Comparison of ENCODE assay signal across 13 cellular contexts in the genomic region with DNA sequence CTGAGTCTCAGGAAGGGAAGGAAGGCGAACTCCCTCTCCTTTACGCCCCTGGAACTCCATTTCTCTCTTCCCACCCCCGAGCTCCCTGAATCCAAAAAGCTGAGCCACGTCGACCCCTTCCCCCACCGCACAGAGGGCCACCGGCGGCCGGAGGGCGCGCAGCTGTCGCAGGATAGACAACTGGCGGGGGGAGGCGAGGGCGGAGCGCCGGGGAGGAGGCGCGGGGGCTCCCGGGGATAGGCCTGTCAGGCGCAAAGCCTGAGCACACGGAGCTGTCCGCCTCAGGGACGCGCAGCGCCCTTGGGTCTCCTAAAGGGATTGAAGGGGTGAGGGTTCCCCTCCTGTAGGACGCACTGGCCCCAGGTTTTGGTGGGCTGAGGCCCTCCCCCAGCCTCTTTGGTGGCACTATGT. TPM values are rescaled to one million over a fixed set of nuclear protein-coding genes. Genes with fewer than 3 reads are reported as not detected.
DNase-seq lines count a peak whose midpoint lies in the region; ATAC-seq, FAIRE-seq and TF ChIP-seq lines count a peak whose summit lies in the region.
"Had no signal": no experiment of that assay in that cellular context is flagged by ENCODE, and none has a peak within 500 bp of the region (broad histone marks: within the 10 kb centered on the region; RNA-seq: fewer than 3 reads in every experiment).

No MANE protein-coding gene starts in this region.

- FAIRE-seq in H1 (lab: Jason Lieb, UNC) = no peak
- FAIRE-seq: G401.6 had no signal

- no peak overlapping the region for H2BK120ac ChIP-seq in H1 (replicated peaks; ENCODE audit: low read depth, low read length)

- no peak for TF ChIP-seq RAD21 in H1 (IDR thresholded peaks at IDR 0.05 in 1 of 2, conservative IDR thresholded peaks at IDR 0.05 in 1 of 2; ENCODE audit: low read depth in 2 of 2, low read length in 2 of 2)

- peaks cover 7% of the 10 kb centered on the region for H3K23me2 ChIP-seq in H1 (ENCODE audit: low read depth, low read length)

- H3K4ac ChIP-seq in H1 (replicated peaks; ENCODE audit: insufficient read length, low read depth, low read length) = no peak overlapping the region

- ATAC-seq in GM18861 (IDR thresholded peaks at IDR 0.05; ENCODE audit: unreplicated experiment) = no peak
- no peak for ATAC-seq in HG02759 (IDR thresholded peaks at IDR 0.05; ENCODE audit: unreplicated experiment)

- H3K4me3 ChIP-seq in BE2C (ENCODE audit: low read depth, low read length) = peak overlapping the region; percentile 41
- H3K4me3 ChIP-seq in H1 (ENCODE audit: extremely low read depth in 1 of 4, insufficient read depth in 2 of 4, low read depth in 3 of 4, low read length in 4 of 4) = peak overlapping the region; percentile 30 to 64 (median 40)
- H3K4me3 ChIP-seq: vagina had no signal

- H2BK20ac ChIP-seq in H1 (ENCODE audit: low read length) = no peak overlapping the region

- H3K36me3 ChIP-seq in BE2C = peaks cover 3% of the 10 kb centered on the region
- peaks cover 0 to under 1% (median 0%) of the 10 kb centered on the region in 4 experiments; a peak in 1 of 8 replicates for H3K36me3 ChIP-seq in H1 (ENCODE audit: control insufficient read depth in 2 of 4, insufficient read depth in 4 of 4, low read length in 3 of 4)
- H3K36me3 ChIP-seq: vagina had no signal

- no peaks in the 10 kb centered on the region for H3K79me2 ChIP-seq in H1 (ENCODE audit: control insufficient read depth in 1 of 2, insufficient read depth in 2 of 2, low read length in 2 of 2)

- H2BK12ac ChIP-seq in H1 (ENCODE audit: low read depth, low read length) = peak overlapping the region; percentile 75; the same call in 1 of the 2 replicates

- DNase-seq in BE2C (peak; percentile 81), NCI-H1694 treated with DMSO at 0.1 percent for 48 hours (lab: John Stamatoyannopoulos, UW) (peak; percentile 40), H1 (ENCODE audit: low read depth in 1 of 2, low spot score in 2 of 2) (peak in 1 of 2 experiments; percentile 79), left kidney (ENCODE audit: low read depth, low spot score) (peak; percentile 35), NCI-H774 (lab: John Stamatoyannopoulos, UW) (no peak)
- no peak for DNase-seq in effector CD4-positive, alpha-beta T cell
- DNase-seq: activated CD4-positive, alpha-beta T cell treated with anti-CD3 and anti-CD28 coated beads for 4 hours; naive B cell had no signal

- H4K91ac ChIP-seq in H1 (replicated peaks; ENCODE audit: insufficient read length, low read length) = no peak overlapping the region

- no peaks in the 10 kb centered on the region for H3K27me3 ChIP-seq in BE2C
- peaks cover 35 to 63% (median 58%) of the 10 kb centered on the region in 4 experiments for H3K27me3 ChIP-seq in H1 (replicated peaks in 1 of 4; ENCODE audit: control insufficient read depth in 3 of 4, extremely low read depth in 1 of 4, insufficient read depth in 3 of 4, low read length in 3 of 4)

- peak overlapping the region; percentile 66; the same call in 1 of the 2 replicates for H2AFZ ChIP-seq in H1 (ENCODE audit: low read length)

- no peak for TF ChIP-seq EP300 in H1 (IDR thresholded peaks at IDR 0.05; ENCODE audit: borderline replicate concordance in 1 of 2, low read depth in 2 of 2, low read length in 2 of 2)

- no peak overlapping the region for H4K5ac ChIP-seq in H1 (ENCODE audit: insufficient read length, low read depth, low read length)

- H2BK15ac ChIP-seq in H1 (ENCODE audit: low read length) = 0 out of 2 replicates have a peak overlapping the region, but pooled peaks have one; percentile 81

- peak overlapping the region; percentile 49; the same call in 1 of the 2 replicates for H2BK5ac ChIP-seq in H1 (ENCODE audit: low read depth, low read length)

- no peaks in the 10 kb centered on the region for H3K9me3 ChIP-seq in BE2C
- no peaks in the 10 kb centered on the region for H3K9me3 ChIP-seq in H1 (ENCODE audit: insufficient read depth in 2 of 2, low read depth in 1 of 2, low read length in 1 of 2)
- H3K9me3 ChIP-seq: vagina had no signal

- H4K20me1 ChIP-seq in H1 (replicated peaks in 1 of 2; ENCODE audit: control insufficient read depth in 1 of 2, insufficient read depth in 2 of 2, low read length in 2 of 2) = peaks cover 0 to 5% of the 10 kb centered on the region in 2 experiments

- no peak overlapping the region for H3K27ac ChIP-seq in H1 (ENCODE audit: low read depth, low read length)
- H3K27ac ChIP-seq: epithelial cell of prostate, vagina had no signal

- no peak overlapping the region for H4K8ac ChIP-seq in H1 (ENCODE audit: extremely low read depth, insufficient read depth, low read length)

- 2% methylated on average over 16 of the region's 27 CpGs; no CpG with 5 or more reads in 1 of the 2 experiments for WGBS in H1 (ENCODE audit: extremely low coverage in 1 of 2, insufficient coverage in 1 of 2, insufficient read length in 1 of 2, insufficient replicate concordance in 2 of 2, low coverage in 1 of 2, low lambda C conversion rate in 2 of 2, missing lambda C conversion rate in 1 of 2), 2 experiments

- POLR2A ChIA-PET in H1 (lab: Charles Lee; ENCODE audit: partially characterized antibody) = interaction anchor here (0.7 to 6.1 kb wide), 14 partner anchors 8 to 978 kb away, joined by 3 to 48 read pairs (median 3); partner anchors contain the start of gene NUP133

- no peak overlapping the region for H3K23ac ChIP-seq in H1 (ENCODE audit: insufficient read length)

- H3K79me1 ChIP-seq in H1 (ENCODE audit: low read depth, low read length) = no peaks in the 10 kb centered on the region; the same call in 1 of the 2 replicates

- H3K4me1 ChIP-seq in BE2C (peaks cover 3% of the 10 kb centered on the region), H1 (replicated peaks in 1 of 4; ENCODE audit: control insufficient read depth in 3 of 4, insufficient read depth in 4 of 4, low read length in 3 of 4) (peaks cover 0 to 18% (median 10%) of the 10 kb centered on the region in 4 experiments; a peak in 6 of 7 replicates)

- no peak overlapping the region for H2AK5ac ChIP-seq in H1 (ENCODE audit: low read depth, low read length)

- H3K18ac ChIP-seq in H1 (ENCODE audit: extremely low read depth, low read length) = peak overlapping the region; percentile 64

- no peak for TF ChIP-seq CTCF in BE2C (IDR thresholded peaks at IDR 0.05; ENCODE audit: low read depth, low read length)
- TF ChIP-seq CTCF in H1 (IDR thresholded peaks at IDR 0.05; ENCODE audit: control extremely low read depth in 1 of 3, insufficient read depth in 1 of 3, low read depth in 1 of 3, low read length in 3 of 3) = no peak

- no peak overlapping the region for H3K14ac ChIP-seq in H1 (ENCODE audit: insufficient read length)

- TF ChIP-seq POLR2A in H1 (IDR thresholded peaks at IDR 0.05; ENCODE audit: control extremely low read depth in 1 of 2, low read depth in 2 of 2, low read length in 2 of 2) = no peak

- no peak overlapping the region for H3K56ac ChIP-seq in H1 (replicated peaks; ENCODE audit: insufficient read length, low read depth, low read length)

- CTCF ChIA-PET in H1 (lab: Charles Lee; ENCODE audit: partially characterized antibody) = interaction anchor here (0.6 to 3.7 kb wide), 6 partner anchors 18 to 916 kb away, joined by 3 to 10 read pairs (median 4); no protein-coding TSS in a partner anchor

- peak overlapping the region in 2 of 4 experiments; percentile 24 to 51; a peak in 2 of 7 replicates for H3K9ac ChIP-seq in H1 (replicated peaks in 1 of 4; ENCODE audit: extremely low read depth in 1 of 4, low read depth in 3 of 4, low read length in 3 of 4)

- H3K4me2 ChIP-seq in H1 (ENCODE audit: insufficient read depth in 1 of 2, low read depth in 2 of 2, low read length in 2 of 2) = peak overlapping the region; percentile 76

TF ChIP-seq in H1, 55 proteins besides CTCF, POLR2A, EP300 and RAD21:
- TF ChIP-seq FOSL1 (IDR thresholded peaks at IDR 0.05; ENCODE audit: insufficient read depth, low read depth, low read length) = no peak
- peak; percentile 69 for TF ChIP-seq KDM4A (IDR thresholded peaks at IDR 0.05; ENCODE audit: low read depth, low read length, severe bottlenecking)
- no peak for TF ChIP-seq KDM1A (IDR thresholded peaks at IDR 0.05; ENCODE audit: borderline replicate concordance, low read length)
- TF ChIP-seq CTBP2 (IDR thresholded peaks at IDR 0.05; ENCODE audit: borderline replicate concordance, insufficient read depth, insufficient read length, low read length) = peak; percentile 2
- TF ChIP-seq SIN3A (conservative IDR thresholded peaks at IDR 0.05 in 1 of 2, IDR thresholded peaks at IDR 0.05 in 1 of 2; ENCODE audit: low read depth in 1 of 2, low read length in 2 of 2) = 0 out of 4 replicates have a peak, but pooled peaks of 1 of the 2 experiments have one; percentile 53
- TF ChIP-seq JUN (IDR thresholded peaks at IDR 0.05; ENCODE audit: low read depth, low read length) = no peak
- 0 out of 2 replicates have a peak, but pooled peaks have one; percentile 48 for TF ChIP-seq TCF12 (IDR thresholded peaks at IDR 0.05; ENCODE audit: low read depth, low read length)
TF ChIP-seq in H1: peak in this region for 4.

RNA-seq across cellular contexts. Expression of gene ACTA1, which starts 0.8 kb away (rescaled TPM):
- 3.8 TPM for polyA plus RNA-seq in BE2C (2012; ENCODE audit: insufficient read depth, insufficient read length, low read depth)
- total RNA-seq in H1 (2021; fragmentation: NEBNext Ultra II Directional; extraction: Animal tissue kit (Norgen Biotek cat#: 25700)) = 56.2 and 58.2 TPM in 2 replicates
- polyA plus RNA-seq in H1 (2011; rRNA removed) = 23.5 and 49.6 TPM in 2 replicates
- polyA plus RNA-seq in H1 (2011; cell fraction: cytosol; rRNA removed) = 29.2 TPM
- polyA plus RNA-seq in H1 (2011; cell fraction: nucleus; rRNA removed) = 34.0 TPM
- 27.7 to 38.9 TPM (median 29.2 TPM) in 4 replicates for polyA plus RNA-seq in H1 (2012, experiment 1 of 2)
- 32.8 TPM for polyA plus RNA-seq in H1 (2012, experiment 2 of 2)
- polyA plus RNA-seq in H1 (2013, experiment 1 of 2) = 60.4 TPM
- polyA plus RNA-seq in H1 (2013, experiment 2 of 2) = 60.9 TPM
- 9.3 and 14.8 TPM in 2 replicates for polyA minus RNA-seq in H1 (2011; rRNA and poly(A)+ RNA removed)
- polyA minus RNA-seq in H1 (2011; cell fraction: cytosol; rRNA and poly(A)+ RNA removed) = 31.8 TPM
- 13.7 TPM for polyA minus RNA-seq in H1 (2011; cell fraction: nucleus; rRNA and poly(A)+ RNA removed)
- total RNA-seq: vagina had no signal

Comparison
In these comparisons a context has a peak if more than half of its experiments do, and no peak if none do; other contexts are left out.
1. DNase-seq: peak in BE2C (single experiment), NCI-H1694 treated with DMSO at 0.1 percent for 48 hours (single experiment) and left kidney (single experiment); none in NCI-H774 (single experiment) and effector CD4-positive, alpha-beta T cell (single experiment).